In genomic region chr1:12075195-12076114, GRCh38 we compare ENCODE assay signal across 1 cellular context.
TF ChIP-seq lines count a peak whose summit lies in the region.

No MANE protein-coding gene starts in this region.

TF ChIP-seq in SK-N-SH, 30 proteins besides CTCF, POLR2A, EP300 and RAD21 (continued from another document):
- TF ChIP-seq, protein P1, sequence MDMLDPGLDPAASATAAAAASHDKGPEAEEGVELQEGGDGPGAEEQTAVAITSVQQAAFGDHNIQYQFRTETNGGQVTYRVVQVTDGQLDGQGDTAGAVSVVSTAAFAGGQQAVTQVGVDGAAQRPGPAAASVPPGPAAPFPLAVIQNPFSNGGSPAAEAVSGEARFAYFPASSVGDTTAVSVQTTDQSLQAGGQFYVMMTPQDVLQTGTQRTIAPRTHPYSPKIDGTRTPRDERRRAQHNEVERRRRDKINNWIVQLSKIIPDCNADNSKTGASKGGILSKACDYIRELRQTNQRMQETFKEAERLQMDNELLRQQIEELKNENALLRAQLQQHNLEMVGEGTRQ (IDR thresholded peaks at IDR 0.05; ENCODE audit: borderline replicate concordance, low read depth, low read length), result no peak
